In the genomic region with DNA sequence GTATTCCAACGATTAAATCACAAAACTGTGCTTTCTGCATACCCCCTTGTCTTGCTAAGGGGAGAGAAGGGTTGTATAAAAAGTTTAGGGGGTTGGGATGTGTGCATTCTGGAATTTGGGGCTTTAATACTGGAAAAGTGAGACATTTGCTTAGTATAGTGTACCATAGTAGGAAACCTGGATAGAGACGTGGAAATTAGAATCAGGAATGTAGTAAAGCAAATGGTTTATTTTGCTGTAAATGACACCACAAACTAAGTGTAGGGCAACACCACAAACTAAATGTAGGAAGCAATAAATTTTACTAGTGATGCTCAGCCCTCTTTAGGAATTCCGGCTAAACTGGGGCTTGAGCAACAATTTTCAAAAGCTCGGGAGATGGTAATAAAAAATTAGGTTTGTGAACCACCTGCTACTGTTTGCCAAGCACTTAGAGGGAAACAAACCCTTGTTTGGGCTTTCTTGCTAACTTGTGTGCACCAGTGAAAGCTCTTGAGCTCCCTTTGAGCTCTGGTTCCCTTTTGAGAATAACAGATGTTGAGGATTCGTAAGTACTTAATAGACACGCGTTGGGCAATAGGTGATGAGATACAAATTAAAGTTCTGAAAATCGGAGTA, we compare ENCODE assay signal across 8 cellular contexts. TPM values are rescaled to one million over a fixed set of nuclear protein-coding genes. Genes with fewer than 3 reads are reported as not detected.
DNase-seq lines count a peak whose midpoint lies in the region; ATAC-seq and TF ChIP-seq lines count a peak whose summit lies in the region.

No MANE protein-coding gene starts in this region.

- H3K4me3 ChIP-seq in SU-DHL-6 (ENCODE audit: insufficient read depth, low read length, poor library complexity, severe bottlenecking) (no peak overlapping the region), tibial nerve (no peak overlapping the region)
- no peak overlapping the region for H3K4me3 ChIP-seq in naive thymus-derived CD4-positive, alpha-beta T cell (ENCODE audit: low read length)

- TF ChIP-seq POLR2A in tibial nerve (IDR thresholded peaks at IDR 0.05) = no peak

- DNase-seq in DMS79 (lab: John Stamatoyannopoulos, UW) = peak; percentile 90
- DNase-seq in MV-4-11 (lab: John Stamatoyannopoulos, UW) = peak; percentile 78
- DNase-seq in naive thymus-derived CD4-positive, alpha-beta T cell = no peak
- DNase-seq in tibial nerve (ENCODE audit: low spot score in 2 of 2) = no peak
- no peak for DNase-seq in activated CD8-positive, alpha-beta T cell treated with anti-CD3 and anti-CD28 coated beads, Interleukin-2, amount 10 ng/mL, durations not matched to agents 7 days and 5 days

- POLR2A ChIA-PET in naive thymus-derived CD4-positive, alpha-beta T cell (lab: Charles Lee) = interaction anchor here (0.5 to 25.6 kb wide), 9 partner anchors 13 to 142 kb away, joined by 3 to 638 read pairs (median 6); a partner anchor contains a TSS
- POLR2A ChIA-PET in activated CD8-positive, alpha-beta T cell treated with anti-CD3 and anti-CD28 coated beads, Interleukin-2, amount 10 ng/mL, durations not matched to agents 7 days and 5 days (lab: Charles Lee) = interaction anchor here (1.1 to 14.3 kb wide), 2 partner anchors 11 to 42 kb away, joined by 3 to 263 read pairs; a partner anchor contains a TSS

- H3K9ac ChIP-seq in SU-DHL-6 (ENCODE audit: low read length) = no peak overlapping the region

- H3F3A ChIP-seq in SU-DHL-6 (ENCODE audit: insufficient read depth) = peaks cover 81% of the 10 kb centered on the region

- H3K79me2 ChIP-seq in SU-DHL-6 (ENCODE audit: insufficient read depth, low read length) = peaks cover 6% of the 10 kb centered on the region

- H3K4me1 ChIP-seq in naive thymus-derived CD4-positive, alpha-beta T cell (ENCODE audit: control insufficient read depth in 2 of 2, insufficient read depth in 2 of 2, low read length in 2 of 2) = peaks cover 0 to 9% of the 10 kb centered on the region in 2 donors
- peaks cover 0 to 55% (median 12%) of the 10 kb centered on the region in 4 donors for H3K4me1 ChIP-seq in tibial nerve

- CTCF ChIA-PET in naive thymus-derived CD4-positive, alpha-beta T cell (lab: Charles Lee) = interaction anchor here (0.9 to 4.1 kb wide), 3 partner anchors 30 to 144 kb away, joined by 3 to 34 read pairs (median 9); a partner anchor contains a TSS
- CTCF ChIA-PET in activated CD8-positive, alpha-beta T cell treated with anti-CD3 and anti-CD28 coated beads, Interleukin-2, amount 10 ng/mL, durations not matched to agents 7 days and 5 days (lab: Charles Lee) = interaction anchor here (0.9 to 13.4 kb wide), 7 partner anchors 10 to 144 kb away, joined by 3 to 240 read pairs (median 6); a partner anchor contains a TSS

- H3K27ac ChIP-seq in SU-DHL-6 (ENCODE audit: low read depth, low read length) (peak overlapping the region; percentile 63), tibial nerve (peak overlapping the region in 2 of 4 donors; percentile 25 to 26)
- no peak overlapping the region for H3K27ac ChIP-seq in naive thymus-derived CD4-positive, alpha-beta T cell (ENCODE audit: low read depth, low read length)

- H3K36me3 ChIP-seq in SU-DHL-6 (ENCODE audit: low read length) = peaks cover 43% of the 10 kb centered on the region
- H3K36me3 ChIP-seq in naive thymus-derived CD4-positive, alpha-beta T cell (ENCODE audit: control insufficient read depth in 2 of 3, insufficient read depth in 3 of 3, low read length in 3 of 3) = peaks cover 33 to 49% (median 47%) of the 10 kb centered on the region in 3 experiments
- H3K36me3 ChIP-seq in tibial nerve = peaks cover 5 to 49% (median 26%) of the 10 kb centered on the region in 3 donors

- H3K4me2 ChIP-seq in SU-DHL-6 (ENCODE audit: low read depth, low read length, poor library complexity, severe bottlenecking) = no peak overlapping the region

- WGBS in tibial nerve, 2 donors = 49 to 58% methylated on average over 8 of the region's 8 CpGs

- H3K9me3 ChIP-seq in SU-DHL-6 (ENCODE audit: insufficient read depth, low read length) (no peaks in the 10 kb centered on the region), tibial nerve (no peaks in the 10 kb centered on the region)
- no peaks in the 10 kb centered on the region for H3K9me3 ChIP-seq in naive thymus-derived CD4-positive, alpha-beta T cell (ENCODE audit: control insufficient read depth in 2 of 3, low read length in 3 of 3)

- no peaks in the 10 kb centered on the region for H3K9me2 ChIP-seq in SU-DHL-6 (replicated peaks; ENCODE audit: insufficient read depth, low read length)

- intact Hi-C loops in naive thymus-derived CD4-positive, alpha-beta T cell (cut with micrococcal nuclease) = no loop called here

- peaks cover 28 to 43% (median 36%) of the 10 kb centered on the region in 7 donors for H3K4me1 Mint-ChIP-seq in naive thymus-derived CD4-positive, alpha-beta T cell
- peaks cover 41% of the 10 kb centered on the region for H3K4me1 Mint-ChIP-seq in activated CD8-positive, alpha-beta T cell treated with anti-CD3 and anti-CD28 coated beads, Interleukin-2, amount 10 ng/mL, durations not matched to agents 7 days and 5 days (ENCODE audit: low read depth)

- TF ChIP-seq CTCF in SU-DHL-6 (IDR thresholded peaks at IDR 0.05; ENCODE audit: insufficient read depth, low read length, poor library complexity, severe bottlenecking) (no peak), tibial nerve (IDR thresholded peaks at IDR 0.05) (no peak)

- peaks cover 14 to 33% (median 24%) of the 10 kb centered on the region in 5 donors for H3K36me3 Mint-ChIP-seq in naive thymus-derived CD4-positive, alpha-beta T cell
- H3K36me3 Mint-ChIP-seq in activated CD8-positive, alpha-beta T cell treated with anti-CD3 and anti-CD28 coated beads, Interleukin-2, amount 10 ng/mL, durations not matched to agents 7 days and 5 days (ENCODE audit: low read depth) = peaks cover 53% of the 10 kb centered on the region

- TF ChIP-seq EP300 in tibial nerve (IDR thresholded peaks at IDR 0.05) = no peak

- no peak overlapping the region for H3K4me3 Mint-ChIP-seq in naive thymus-derived CD4-positive, alpha-beta T cell
- H3K4me3 Mint-ChIP-seq in activated CD8-positive, alpha-beta T cell treated with anti-CD3 and anti-CD28 coated beads, Interleukin-2, amount 10 ng/mL, durations not matched to agents 7 days and 5 days = no peak overlapping the region

- peak overlapping the region; percentile 4 to 78 (median 20) for H3K27ac Mint-ChIP-seq in naive thymus-derived CD4-positive, alpha-beta T cell
- H3K27ac Mint-ChIP-seq in activated CD8-positive, alpha-beta T cell treated with anti-CD3 and anti-CD28 coated beads, Interleukin-2, amount 10 ng/mL, durations not matched to agents 7 days and 5 days = no peak overlapping the region

- H3K27me3 ChIP-seq in SU-DHL-6 (ENCODE audit: low read length) (no peaks in the 10 kb centered on the region), tibial nerve (no peaks in the 10 kb centered on the region)
- no peaks in the 10 kb centered on the region for H3K27me3 ChIP-seq in naive thymus-derived CD4-positive, alpha-beta T cell (ENCODE audit: control insufficient read depth in 2 of 2, insufficient read depth in 2 of 2, low read length in 2 of 2)

- no peaks in the 10 kb centered on the region for H3K9me3 Mint-ChIP-seq in naive thymus-derived CD4-positive, alpha-beta T cell
- no peaks in the 10 kb centered on the region for H3K9me3 Mint-ChIP-seq in activated CD8-positive, alpha-beta T cell treated with anti-CD3 and anti-CD28 coated beads, Interleukin-2, amount 10 ng/mL, durations not matched to agents 7 days and 5 days (ENCODE audit: insufficient read depth)

- no peaks in the 10 kb centered on the region for H3K27me3 Mint-ChIP-seq in naive thymus-derived CD4-positive, alpha-beta T cell
- peaks cover 3% of the 10 kb centered on the region for H3K27me3 Mint-ChIP-seq in activated CD8-positive, alpha-beta T cell treated with anti-CD3 and anti-CD28 coated beads, Interleukin-2, amount 10 ng/mL, durations not matched to agents 7 days and 5 days (ENCODE audit: low read depth)

- H4K20me1 ChIP-seq in SU-DHL-6 (ENCODE audit: low read depth, low read length) = peaks cover 30% of the 10 kb centered on the region

- H2AFZ ChIP-seq in SU-DHL-6 (ENCODE audit: low read depth, low read length, severe bottlenecking) = no peak overlapping the region

- no peak for ATAC-seq in naive thymus-derived CD4-positive, alpha-beta T cell
- ATAC-seq in activated CD8-positive, alpha-beta T cell treated with anti-CD3 and anti-CD28 coated beads, Interleukin-2, amount 10 ng/mL, durations not matched to agents 7 days and 5 days = no peak
- ATAC-seq in GM18498 (IDR thresholded peaks at IDR 0.05; ENCODE audit: unreplicated experiment) (no peak), HG03571 (IDR thresholded peaks at IDR 0.05; ENCODE audit: unreplicated experiment) (no peak)

RNA-seq across cellular contexts. Expression of a gene that starts 13.8 kb away (rescaled TPM):
- 100 to 1,000 TPM; 275 to 391 (median 360) TPM for total RNA-seq in naive thymus-derived CD4-positive, alpha-beta T cell
- polyA plus RNA-seq in naive thymus-derived CD4-positive, alpha-beta T cell = 10 to 100 TPM; 33.4 to 82.6 TPM
- 100 to 1,000 TPM; 130 to 150 (median 136) TPM for total RNA-seq in tibial nerve
- 100 to 1,000 TPM; 299 to 313 TPM for total RNA-seq in activated CD8-positive, alpha-beta T cell treated with anti-CD3 and anti-CD28 coated beads, Interleukin-2, amount 10 ng/mL, durations not matched to agents 7 days and 5 days

RNA-seq across cellular contexts. Expression of a gene that starts 27.2 kb away (rescaled TPM):
- 10 to 100 TPM in 1 of 5 experiments, 1 to 10 TPM in 4; 3.0 to 10.5 (median 5.4) TPM for total RNA-seq in naive thymus-derived CD4-positive, alpha-beta T cell
- polyA plus RNA-seq in naive thymus-derived CD4-positive, alpha-beta T cell = 1 to 10 TPM; 4.6 to 6.7 TPM
- total RNA-seq in tibial nerve = 10 to 100 TPM in 1 of 4 donors, 1 to 10 TPM in 3; 3.0 to 17.7 (median 8.4) TPM
- total RNA-seq in activated CD8-positive, alpha-beta T cell treated with anti-CD3 and anti-CD28 coated beads, Interleukin-2, amount 10 ng/mL, durations not matched to agents 7 days and 5 days = 1 to 10 TPM; 3.3 to 4.2 TPM

RNA-seq across cellular contexts. Expression of a gene that starts 29.3 kb away (rescaled TPM):
- 100 to 1,000 TPM in 1 of 5 experiments, 10 to 100 TPM in 4; 12.5 to 120 (median 29.6) TPM for total RNA-seq in naive thymus-derived CD4-positive, alpha-beta T cell
- 10 to 100 TPM; 19.3 to 25.6 TPM for polyA plus RNA-seq in naive thymus-derived CD4-positive, alpha-beta T cell
- 10 to 100 TPM; 28.8 to 85.2 (median 34.9) TPM for total RNA-seq in tibial nerve
- total RNA-seq in activated CD8-positive, alpha-beta T cell treated with anti-CD3 and anti-CD28 coated beads, Interleukin-2, amount 10 ng/mL, durations not matched to agents 7 days and 5 days = 10 to 100 TPM; 28.6 to 30.5 TPM

RNA-seq across cellular contexts. Expression of a gene that starts 41.4 kb away (rescaled TPM):
- 10 to 100 TPM in 2 of 5 experiments, 1 to 10 TPM in 3; 7.8 to 82.5 (median 9.1) TPM for total RNA-seq in naive thymus-derived CD4-positive, alpha-beta T cell
- 10 to 100 TPM in 1 of 2 donors, 1 to 10 TPM in 1; 8.2 to 11.9 TPM for polyA plus RNA-seq in naive thymus-derived CD4-positive, alpha-beta T cell
- 10 to 100 TPM; 15.7 to 85.0 (median 25.5) TPM for total RNA-seq in tibial nerve
- total RNA-seq in activated CD8-positive, alpha-beta T cell treated with anti-CD3 and anti-CD28 coated beads, Interleukin-2, amount 10 ng/mL, durations not matched to agents 7 days and 5 days = 10 to 100 TPM; 14.4 to 14.7 TPM

Comparison
In these comparisons a context has a peak if more than half of its experiments do, and no peak if none do; other contexts are left out.
1. DNase-seq: peak in DMS79 (single experiment) and MV-4-11 (single experiment); none in naive thymus-derived CD4-positive, alpha-beta T cell (0 of 9), tibial nerve (0 of 2) and activated CD8-positive, alpha-beta T cell treated with anti-CD3 and anti-CD28 coated beads, Interleukin-2, amount 10 ng/mL, durations not matched to agents 7 days and 5 days (single experiment).